ENCODE assay signal across 32 cellular contexts in genomic region chr17:45952814-45953320, GRCh38. TPM values are rescaled to one million over a fixed set of nuclear protein-coding genes. Genes with fewer than 3 reads are reported as not detected.
"Had no signal": no experiment of that assay in that cellular context is flagged by ENCODE, and none has a peak within 500 bp of the region (broad histone marks: within the 10 kb centered on the region; RNA-seq: fewer than 3 reads in every experiment).

No MANE protein-coding gene starts in this region.

- ATAC-seq: activated CD4-positive, CD25-positive, alpha-beta regulatory T cell treated with anti-CD3 and anti-CD28 coated beads, Interleukin-2, amount 50 U/mL, for 24 hours; activated CD8-positive, alpha-beta T cell treated with anti-CD3 and anti-CD28 coated beads for 36 hours; activated T-cell treated with anti-CD3 and anti-CD28 coated beads, Interleukin-2, amount 50 U/mL, for 4 hours; activated T-helper 17 cell treated with anti-CD3 and anti-CD28 coated beads, Interleukin-2, amount 50 U/mL, for 72 hours; esophagus mucosa; T-helper 17 cell had no signal

- H3K27ac ChIP-seq: brain microvascular endothelial cell, WERI-Rb-1 had no signal

- H3K9me3 Mint-ChIP-seq: activated B cell treated with CpG ODN at 0.5 μM for 24 hours; activated CD8-positive, alpha-beta T cell treated with anti-CD3 and anti-CD28 coated beads for 36 hours; activated T-cell treated with anti-CD3 and anti-CD28 coated beads, Interleukin-2, amount 50 U/mL, for 4 hours; activated T-helper 17 cell treated with anti-CD3 and anti-CD28 coated beads, Interleukin-2, amount 50 U/mL, for 72 hours; central memory CD8-positive, alpha-beta T cell; endodermal cell; T-helper 2 cell treated with Interferon-gamma antibody and Interleukin-4, amounts not matched to agents 5 μg/mL and 100 μg/mL, for 36 hours had no signal

- H3K4me3 Mint-ChIP-seq: activated B cell treated with CpG ODN at 0.5 μM for 24 hours; activated CD8-positive, alpha-beta T cell treated with anti-CD3 and anti-CD28 coated beads for 36 hours; activated naive CD8-positive, alpha-beta T cell; activated T-cell treated with anti-CD3 and anti-CD28 coated beads, Interleukin-2, amount 50 U/mL, for 4 hours; activated T-helper 17 cell treated with anti-CD3 and anti-CD28 coated beads, Interleukin-2, amount 50 U/mL, for 72 hours; central memory CD8-positive, alpha-beta T cell; endodermal cell; T-helper 17 cell; T-helper 2 cell treated with Interferon-gamma antibody and Interleukin-4, amounts not matched to agents 5 μg/mL and 100 μg/mL, for 36 hours had no signal

- H3K4me1 Mint-ChIP-seq: activated T-helper 17 cell treated with anti-CD3 and anti-CD28 coated beads, Interleukin-2, amount 50 U/mL, for 72 hours had no signal

- H3K36me3 ChIP-seq: brain microvascular endothelial cell, WERI-Rb-1 had no signal

- H3K36me3 Mint-ChIP-seq: activated naive CD8-positive, alpha-beta T cell had no signal

- DNase-seq: activated B cell treated with CpG ODN at 0.5 μM for 24 hours; activated CD4-positive, alpha-beta T cell treated with anti-CD3 and anti-CD28 coated beads for 48 hours; activated CD4-positive, alpha-beta T cell treated with anti-CD3 and anti-CD28 coated beads, Interleukin-2, amount 50 U/mL, for 1 hour; activated CD4-positive, alpha-beta T cell treated with anti-CD3 and anti-CD28 coated beads, Interleukin-2, amount 50 U/mL, for 48 hours; activated CD8-positive, alpha-beta memory T cell treated with anti-CD3 and anti-CD28 coated beads for 24 hours; activated CD8-positive, alpha-beta T cell treated with anti-CD3 and anti-CD28 coated beads for 36 hours; activated effector memory CD4-positive, alpha-beta T cell treated with Interleukin-2 at 50 U/mL for 16 hours; activated gamma-delta T cell treated with Interleukin-2 at 50 U/mL for 16 hours; activated naive CD4-positive, alpha-beta T cell treated with anti-CD3 and anti-CD28 coated beads, Interleukin-2, amount 50 U/mL, for 16 hours; activated naive CD4-positive, alpha-beta T cell treated with Interleukin-2 at 50 U/mL for 16 hours; activated T-cell treated with anti-CD3 and anti-CD28 coated beads, Interleukin-2, amount 50 U/mL, for 4 hours; amniotic stem cell; brain microvascular endothelial cell; cortex of kidney; dermis blood vessel endothelial cell; effector CD8-positive, alpha-beta T cell; endodermal cell; foreskin fibroblast; T-helper 1 cell; T-helper 17 cell; T1000; WERI-Rb-1 had no signal

- H3K27ac Mint-ChIP-seq: activated B cell treated with CpG ODN at 0.5 μM for 24 hours; activated CD8-positive, alpha-beta T cell treated with anti-CD3 and anti-CD28 coated beads for 36 hours; activated naive CD8-positive, alpha-beta T cell; activated T-helper 17 cell treated with anti-CD3 and anti-CD28 coated beads, Interleukin-2, amount 50 U/mL, for 72 hours; endodermal cell; T-helper 17 cell; T-helper 2 cell treated with Interferon-gamma antibody and Interleukin-4, amounts not matched to agents 5 μg/mL and 100 μg/mL, for 36 hours had no signal

RNA-seq across cellular contexts. Expression of gene STH, which starts 46.2 kb away (rescaled TPM):
- total RNA-seq: activated B cell treated with CpG ODN at 0.5 μM for 24 hours; activated CD8-positive, alpha-beta T cell treated with anti-CD3 and anti-CD28 coated beads for 36 hours; activated T-cell treated with anti-CD3 and anti-CD28 coated beads, Interleukin-2, amount 50 U/mL, for 4 hours; activated T-helper 17 cell treated with anti-CD3 and anti-CD28 coated beads, Interleukin-2, amount 50 U/mL, for 72 hours; astrocyte; bronchial epithelial cell; cardiac septum; dermis blood vessel endothelial cell; endodermal cell; epithelial cell of proximal tubule; esophagus mucosa; T-helper 17 cell had no signal
